Comparison of ENCODE assay signal across 17 cellular contexts in the genomic region with DNA sequence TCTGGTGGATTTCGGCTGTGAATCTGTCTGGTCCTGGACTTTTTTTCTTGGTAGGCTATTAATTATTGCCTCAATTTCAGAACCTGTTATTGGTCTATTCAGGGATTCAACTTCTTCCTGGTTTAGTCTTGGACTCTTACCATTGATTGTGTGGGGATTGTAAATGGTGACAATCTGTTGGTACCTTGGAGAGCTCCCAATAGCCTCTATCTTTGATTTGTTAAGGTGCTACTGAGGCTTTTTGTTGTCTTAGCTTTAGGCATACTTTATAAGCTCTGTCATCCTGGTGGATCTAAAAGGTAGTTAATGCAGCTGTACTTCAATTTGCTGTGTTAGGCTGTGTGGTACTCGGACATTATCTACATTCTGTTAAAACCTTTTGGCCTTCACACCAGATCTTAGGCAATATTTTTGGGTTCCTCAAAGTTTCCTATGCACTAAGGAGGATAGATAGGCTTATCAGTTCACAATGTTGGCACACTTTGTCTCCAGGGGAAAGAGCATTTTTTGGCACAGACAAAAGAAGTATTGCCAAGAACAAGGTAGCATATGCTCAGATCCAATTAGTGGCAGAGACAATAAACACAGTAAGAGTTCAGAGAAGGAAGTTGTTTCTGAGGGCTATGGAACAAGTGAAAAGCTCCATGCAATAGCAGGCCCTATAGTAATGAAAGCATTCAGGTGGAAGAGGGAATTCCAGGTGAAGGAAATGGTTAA.
DNase-seq lines count a peak whose midpoint lies in the region; ATAC-seq and TF ChIP-seq lines count a peak whose summit lies in the region.
"Had no signal": no experiment of that assay in that cellular context is flagged by ENCODE, and none has a peak within 500 bp of the region (broad histone marks: within the 10 kb centered on the region; RNA-seq: fewer than 3 reads in every experiment).

No MANE protein-coding gene starts in this region.

- in situ Hi-C loops in Caki2 (cut with HindIII; ENCODE audit: low pct_unique_long_range_greater_than_20kb, low sequenced_read_pairs), result no loop called here

- peak; percentile 38 for ATAC-seq in foreskin keratinocyte
- ATAC-seq: gastroesophageal sphincter had no signal

- H3K36me3 Mint-ChIP-seq in type B pancreatic cell, result no peaks in the 10 kb centered on the region

- H3K27me3 ChIP-seq in foreskin keratinocyte, result no peaks in the 10 kb centered on the region
- H3K27me3 ChIP-seq: gastroesophageal sphincter had no signal

- no peak overlapping the region for H3K4me3 Mint-ChIP-seq in type B pancreatic cell
- H3K4me3 Mint-ChIP-seq: T-helper 1 cell treated with Interleukin-12 subunit alpha and Interleukin-12 subunit beta and Interleukin-4 antibody, amounts not matched to agents 30 μg/mL and 1 μg/mL, for 36 hours had no signal

- no peaks in the 10 kb centered on the region for H3K9me3 Mint-ChIP-seq in type B pancreatic cell
- H3K9me3 Mint-ChIP-seq: T-helper 1 cell treated with Interleukin-12 subunit alpha and Interleukin-12 subunit beta and Interleukin-4 antibody, amounts not matched to agents 30 μg/mL and 1 μg/mL, for 36 hours had no signal

- H3K27me3 Mint-ChIP-seq in type B pancreatic cell, result no peaks in the 10 kb centered on the region

- H3K27ac Mint-ChIP-seq in type B pancreatic cell, result no peak overlapping the region
- H3K27ac Mint-ChIP-seq: T-helper 1 cell treated with Interleukin-12 subunit alpha and Interleukin-12 subunit beta and Interleukin-4 antibody, amounts not matched to agents 30 μg/mL and 1 μg/mL, for 36 hours had no signal

- no peak overlapping the region for H3K4me3 ChIP-seq in Jurkat, Clone E6-1 (ENCODE audit: low read length)
- H3K4me3 ChIP-seq: gastroesophageal sphincter, left ventricle myocardium inferior, PC-9, skin epidermis had no signal

- TF ChIP-seq CTCF in VCaP (conservative IDR thresholded peaks at IDR 0.05), result no peak
- no peak for TF ChIP-seq CTCF in foreskin keratinocyte (conservative IDR thresholded peaks at IDR 0.05)
- no peak for TF ChIP-seq CTCF in type B pancreatic cell (conservative IDR thresholded peaks at IDR 0.05)

- DNase-seq in Caki2 (ENCODE audit: low read depth) (peak; percentile 16), foreskin keratinocyte (peak in 1 of 2 donors; percentile 4), hypothalamus (lab: John Stamatoyannopoulos, UW) (no peak), NCI-H1436 (lab: John Stamatoyannopoulos, UW) (no peak), type B pancreatic cell (ENCODE audit: extremely low spot score, unreplicated experiment) (no peak), globus pallidus (ENCODE audit: low spot score) (no peak)
- peak; percentile 8 for DNase-seq in Jurkat, Clone E6-1 (ENCODE audit: low read depth, low spot score)
- DNase-seq: activated CD4-positive, alpha-beta T cell treated with anti-CD3 and anti-CD28 coated beads, Interleukin-2, amount 50 U/mL, for 48 hours; activated gamma-delta T cell treated with Interleukin-2 at 50 U/mL for 16 hours; GDM1; left ventricle myocardium inferior; NCI-H2029 treated with DMSO at 0.1 percent for 48 hours; PC-9 had no signal

- H3K4me1 Mint-ChIP-seq in type B pancreatic cell (ENCODE audit: unreplicated experiment), result no peaks in the 10 kb centered on the region

- H3K27ac ChIP-seq in VCaP (peak overlapping the region; percentile 60), foreskin keratinocyte (no peak overlapping the region)
- H3K27ac ChIP-seq: gastroesophageal sphincter, left ventricle myocardium inferior, PC-9, skin epidermis had no signal

- H3K4me1 ChIP-seq in foreskin keratinocyte, result no peaks in the 10 kb centered on the region
- H3K4me1 ChIP-seq: gastroesophageal sphincter, left ventricle myocardium inferior had no signal

Comparison
In these comparisons a context has a peak if more than half of its experiments do, and no peak if none do; other contexts are left out.
1. DNase-seq: peak in Caki2 (single experiment) and Jurkat, Clone E6-1 (single experiment); none in hypothalamus (0 of 51), NCI-H1436 (single experiment), type B pancreatic cell (single experiment) and globus pallidus (single experiment).